In the genomic region with DNA sequence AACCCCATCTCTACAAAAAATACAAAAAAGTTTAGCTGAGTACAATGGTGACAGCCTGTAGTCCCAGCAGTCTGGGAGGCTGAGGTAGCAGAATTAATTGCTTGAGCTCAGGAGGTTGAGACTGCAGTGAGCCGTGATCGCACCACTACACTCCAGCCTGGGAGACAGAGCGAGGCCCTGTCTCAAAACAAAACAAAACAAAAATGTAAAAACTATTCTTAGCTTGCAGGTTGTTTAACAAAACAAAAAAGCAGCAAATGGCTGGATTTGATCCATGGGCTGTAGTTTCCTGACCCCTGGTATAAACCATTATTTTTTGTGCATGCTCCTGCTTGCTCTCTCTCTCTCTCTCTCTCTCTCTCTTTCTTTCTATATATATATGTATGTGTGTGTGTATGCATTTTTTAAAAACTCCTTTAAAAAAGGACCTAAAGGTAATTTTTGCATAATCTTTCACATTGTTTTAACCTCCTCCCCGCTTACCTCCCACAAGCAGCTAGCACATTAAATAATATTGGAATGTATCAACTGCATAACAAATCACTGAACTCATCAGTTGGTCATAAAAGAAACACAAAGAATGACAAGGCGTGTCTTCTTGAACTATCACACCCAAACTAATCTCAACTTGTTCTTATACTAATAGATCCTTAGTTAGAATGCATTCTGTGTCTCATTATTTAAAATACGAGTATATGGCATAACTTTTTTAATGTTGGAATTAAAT, we compare ENCODE assay signal across 22 cellular contexts. TPM values are rescaled to one million over a fixed set of nuclear protein-coding genes. Genes with fewer than 3 reads are reported as not detected.
DNase-seq lines count a peak whose midpoint lies in the region; ATAC-seq and TF ChIP-seq lines count a peak whose summit lies in the region.
"Had no signal": no experiment of that assay in that cellular context is flagged by ENCODE, and none has a peak within 500 bp of the region (broad histone marks: within the 10 kb centered on the region; RNA-seq: fewer than 3 reads in every experiment).

No MANE protein-coding gene starts in this region.

- CTCF ChIA-PET in RWPE1 (lab: Yijun Ruan, JAX), result interaction anchor here (1.0 to 1.1 kb wide), 3 partner anchors 73 to 1443 kb away, joined by 3 to 5 read pairs (median 5); no protein-coding TSS in a partner anchor

- H3K9me2 ChIP-seq in GM23338 (ENCODE audit: insufficient read depth), result no peaks in the 10 kb centered on the region

- POLR2A ChIA-PET in RWPE1 (lab: Yijun Ruan, JAX; ENCODE audit: low non-redundant PET), result interaction anchor here (0.7 kb wide), 1 partner anchor 85 kb away, joined by 4 read pairs; no protein-coding TSS in a partner anchor

- peak overlapping the region; percentile 64 for H2AFZ ChIP-seq in GM23338

- H3K27me3 ChIP-seq in GM23338 (ENCODE audit: insufficient read depth), result peaks cover 17% of the 10 kb centered on the region
- H3K27me3 ChIP-seq in gastroesophageal sphincter, result no peaks in the 10 kb centered on the region
- H3K27me3 ChIP-seq: MG63, tibial nerve had no signal

- H3K36me3 Mint-ChIP-seq in GM23338 (ENCODE audit: low read depth), result no peaks in the 10 kb centered on the region

- no peak overlapping the region for H3K4me3 Mint-ChIP-seq in GM23338
- H3K4me3 Mint-ChIP-seq: activated B cell treated with CpG ODN at 0.5 μM for 24 hours; activated CD8-positive, alpha-beta T cell treated with anti-CD3 and anti-CD28 coated beads for 36 hours; activated T-cell treated with anti-CD3 and anti-CD28 coated beads, Interleukin-2, amount 50 U/mL, for 72 hours; B cell; naive thymus-derived CD4-positive, alpha-beta T cell; stimulated activated effector memory CD8-positive, alpha-beta T cell treated with anti-CD3 and anti-CD28 coated beads, Interleukin-12 subunit alpha, Interleukin-12 subunit beta, amount 100 ng/mL, for 72 hours had no signal

- peaks cover 5% of the 10 kb centered on the region; the same call in 1 of the 2 replicates for H3F3A ChIP-seq in GM23338 (replicated peaks; ENCODE audit: low read depth)

- H3K9me3 ChIP-seq in gastroesophageal sphincter, result no peaks in the 10 kb centered on the region
- H3K9me3 ChIP-seq: MG63, tibial nerve had no signal

- no peaks in the 10 kb centered on the region for H4K20me1 ChIP-seq in GM23338 (replicated peaks; ENCODE audit: insufficient read depth)

- H3K27me3 Mint-ChIP-seq in GM23338 (ENCODE audit: insufficient read depth, low read depth, poor library complexity), result peaks cover 8% of the 10 kb centered on the region

- WGBS in gastroesophageal sphincter (ENCODE audit: low coverage in 1 of 2), 2 donors, result 71 to 82% methylated on average over 6 of the region's 6 CpGs

- no peaks in the 10 kb centered on the region for H3K36me3 ChIP-seq in GM23338 (ENCODE audit: insufficient read depth)
- no peaks in the 10 kb centered on the region for H3K36me3 ChIP-seq in gastroesophageal sphincter
- H3K36me3 ChIP-seq: MG63, tibial nerve had no signal

- no peak for TF ChIP-seq EP300 in gastroesophageal sphincter (IDR thresholded peaks at IDR 0.05)

- DNase-seq in GM23338 (ENCODE audit: low spot score) (no peak), RWPE1 (ENCODE audit: low spot score) (peak; percentile 58), renal cortical epithelial cell (ENCODE audit: low read depth) (peak; percentile 23), NOMO-1 treated with DMSO at 0.1 percent for 48 hours (lab: John Stamatoyannopoulos, UW; ENCODE audit: unreplicated experiment) (no peak), hypothalamus (lab: John Stamatoyannopoulos, UW) (no peak), DMS53 treated with DMSO at 0.1 percent for 48 hours (lab: John Stamatoyannopoulos, UW; ENCODE audit: unreplicated experiment) (no peak)
- DNase-seq: activated B cell treated with CpG ODN at 0.5 μM for 24 hours; activated CD8-positive, alpha-beta T cell treated with anti-CD3 and anti-CD28 coated beads for 36 hours; activated T-cell treated with anti-CD3 and anti-CD28 coated beads, Interleukin-2, amount 50 U/mL, for 72 hours; effector memory CD4-positive, alpha-beta T cell; MG63; naive thymus-derived CD4-positive, alpha-beta T cell; NCI-H1694 treated with DMSO at 0.1 percent for 48 hours; NCI-H446 treated with DMSO at 0.1 percent for 48 hours; Right ventricle myocardium superior; stimulated activated CD4-positive, alpha-beta T cell treated with anti-CD3 and anti-CD28 coated beads, Interleukin-12 subunit alpha, Interleukin-12 subunit beta, amount 100 ng/mL, for 4 hours; T-helper 2 cell had no signal

- no peak overlapping the region for H3K4me3 ChIP-seq in GM23338
- H3K4me3 ChIP-seq in gastroesophageal sphincter, result no peak overlapping the region
- H3K4me3 ChIP-seq: MG63, tibial nerve had no signal

- ATAC-seq in GM23338, result no peak
- peak; percentile 54 for ATAC-seq in esophagus mucosa
- no peak for ATAC-seq in gastroesophageal sphincter
- ATAC-seq: activated CD8-positive, alpha-beta T cell treated with anti-CD3 and anti-CD28 coated beads for 36 hours; activated T-cell treated with anti-CD3 and anti-CD28 coated beads, Interleukin-2, amount 50 U/mL, for 72 hours; naive thymus-derived CD4-positive, alpha-beta T cell; stimulated activated effector memory CD8-positive, alpha-beta T cell treated with anti-CD3 and anti-CD28 coated beads, Interleukin-12 subunit alpha, Interleukin-12 subunit beta, amount 100 ng/mL, for 72 hours had no signal

- H3K4me1 ChIP-seq in GM23338 (ENCODE audit: insufficient read depth) (peaks cover 15% of the 10 kb centered on the region), gastroesophageal sphincter (peaks cover 0 to 12% (median 0%) of the 10 kb centered on the region in 3 donors)

- H3K79me2 ChIP-seq in GM23338 (replicated peaks; ENCODE audit: insufficient read depth), result no peaks in the 10 kb centered on the region

- peaks cover 17% of the 10 kb centered on the region for H3K4me1 Mint-ChIP-seq in GM23338

- H3K9me3 Mint-ChIP-seq in GM23338, result no peaks in the 10 kb centered on the region
- H3K9me3 Mint-ChIP-seq: activated B cell treated with CpG ODN at 0.5 μM for 24 hours; activated CD8-positive, alpha-beta T cell treated with anti-CD3 and anti-CD28 coated beads for 36 hours; activated T-cell treated with anti-CD3 and anti-CD28 coated beads, Interleukin-2, amount 50 U/mL, for 72 hours; naive thymus-derived CD4-positive, alpha-beta T cell; stimulated activated effector memory CD8-positive, alpha-beta T cell treated with anti-CD3 and anti-CD28 coated beads, Interleukin-12 subunit alpha, Interleukin-12 subunit beta, amount 100 ng/mL, for 72 hours had no signal

- no peak overlapping the region for H3K27ac Mint-ChIP-seq in GM23338
- H3K27ac Mint-ChIP-seq: activated B cell treated with CpG ODN at 0.5 μM for 24 hours; activated CD8-positive, alpha-beta T cell treated with anti-CD3 and anti-CD28 coated beads for 36 hours; activated T-cell treated with anti-CD3 and anti-CD28 coated beads, Interleukin-2, amount 50 U/mL, for 72 hours; B cell; naive thymus-derived CD4-positive, alpha-beta T cell; stimulated activated effector memory CD8-positive, alpha-beta T cell treated with anti-CD3 and anti-CD28 coated beads, Interleukin-12 subunit alpha, Interleukin-12 subunit beta, amount 100 ng/mL, for 72 hours had no signal

- peak overlapping the region; percentile 5; the same call in 1 of the 2 replicates for H3K4me2 ChIP-seq in GM23338

- no peak for TF ChIP-seq POLR2A in gastroesophageal sphincter (IDR thresholded peaks at IDR 0.05)

- TF ChIP-seq CTCF in GM23338 (conservative IDR thresholded peaks at IDR 0.05; ENCODE audit: low read depth in 2 of 2) (no peak), RWPE1 (conservative IDR thresholded peaks at IDR 0.05; ENCODE audit: low read depth) (no peak), gastroesophageal sphincter (IDR thresholded peaks at IDR 0.05) (no peak)

- H3K27ac ChIP-seq in GM23338 (ENCODE audit: low read depth) (no peak overlapping the region), RWPE1 (peak overlapping the region; percentile 90), gastroesophageal sphincter (no peak overlapping the region)
- H3K27ac ChIP-seq: tibial nerve had no signal

TF ChIP-seq in GM23338, 12 proteins besides CTCF, POLR2A, EP300 and RAD21 (continues in another document):
- no peak for TF ChIP-seq EZH2phosphoT487 (IDR thresholded peaks at IDR 0.05; ENCODE audit: unreplicated experiment)
- no peak for TF ChIP-seq STAT1 (IDR thresholded peaks at IDR 0.05; ENCODE audit: unreplicated experiment)
- TF ChIP-seq ZNF114 (CRISPR knock-in tag; IDR thresholded peaks at IDR 0.05), result no peak
- TF ChIP-seq POLR2AphosphoS5 (IDR thresholded peaks at IDR 0.05; ENCODE audit: low read depth), result no peak

RNA-seq across cellular contexts. Expression of gene AREG, which starts 4.8 kb away (rescaled TPM):
- total RNA-seq in GM23338 (2014; rRNA removed; shearing (Covaris generic)), result not detected in 2 replicates
- polyA plus RNA-seq in GM23338 (2016; fragmentation: Nextera tagmentation; extraction: Ambion mirVana), result 0.45 TPM in 1 of 2 replicates, not detected in the other
- 21.0 TPM for total RNA-seq in esophagus mucosa
- total RNA-seq in renal cortical epithelial cell, result 12.2 and 91.3 TPM in 2 replicates
- 1 to 10 TPM; 2.2 to 7.3 (median 3.4) TPM for total RNA-seq in gastroesophageal sphincter

Comparison
In these comparisons a context has a peak if more than half of its experiments do, and no peak if none do; other contexts are left out.
1. DNase-seq: peak in RWPE1 (single experiment) and renal cortical epithelial cell (single experiment); none in GM23338 (single experiment), NOMO-1 treated with DMSO at 0.1 percent for 48 hours (single experiment), hypothalamus (0 of 51) and DMS53 treated with DMSO at 0.1 percent for 48 hours (single experiment).